In the genomic region with DNA sequence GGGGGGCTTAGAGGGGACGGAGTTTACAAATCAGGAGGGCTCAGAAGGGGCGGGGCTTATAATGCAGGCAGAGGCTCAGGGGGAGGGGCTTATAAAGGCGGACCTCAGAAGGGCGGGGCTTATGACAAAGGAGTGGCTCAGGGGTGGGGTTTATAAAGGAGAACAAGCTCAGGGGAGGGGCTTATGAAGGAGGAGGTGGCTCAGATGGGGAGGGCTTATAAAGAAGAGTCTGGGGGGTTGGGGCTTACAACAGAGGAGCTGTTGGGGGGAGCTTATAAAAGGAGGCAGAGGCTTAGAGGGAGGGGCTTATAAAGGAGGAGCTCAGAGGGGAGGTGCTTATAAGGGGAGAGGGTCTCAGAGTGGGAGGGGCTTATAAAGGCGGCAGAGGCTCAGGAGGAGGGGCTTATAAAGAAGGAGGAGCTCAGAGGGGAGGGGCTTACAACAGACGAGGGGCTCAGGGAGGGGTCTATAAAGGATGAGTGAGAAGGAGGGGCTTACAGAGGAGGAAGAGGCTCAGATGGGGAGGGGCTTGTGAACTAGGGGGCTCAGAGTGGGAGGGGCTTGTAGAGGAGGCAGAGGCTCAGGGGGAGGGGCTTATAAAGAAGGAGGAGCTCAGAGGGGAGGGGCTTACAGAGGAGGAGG, we compare ENCODE assay signal across 6 cellular contexts. TPM values are rescaled to one million over a fixed set of nuclear protein-coding genes. Genes with fewer than 3 reads are reported as not detected.
DNase-seq lines count a peak whose midpoint lies in the region; ATAC-seq lines count a peak whose summit lies in the region.

No MANE protein-coding gene starts in this region.

- H3K27ac Mint-ChIP-seq in activated naive CD4-positive, alpha-beta T cell treated with anti-CD3 and anti-CD28 coated beads, Interleukin-2, amount 50 U/mL, for 72 hours: no peak overlapping the region

- ATAC-seq in activated naive CD4-positive, alpha-beta T cell treated with anti-CD3 and anti-CD28 coated beads, Interleukin-2, amount 50 U/mL, for 72 hours: peak; percentile 55 to 59

- no peaks in the 10 kb centered on the region for H3K9me3 Mint-ChIP-seq in activated naive CD4-positive, alpha-beta T cell treated with anti-CD3 and anti-CD28 coated beads, Interleukin-2, amount 50 U/mL, for 72 hours

- peak; percentile 43 for DNase-seq in AG08395 (ENCODE audit: low spot score)
- DNase-seq in MV-4-11 (lab: John Stamatoyannopoulos, UW): peak; percentile 72
- DNase-seq in activated naive CD4-positive, alpha-beta T cell treated with anti-CD3 and anti-CD28 coated beads, Interleukin-2, amount 50 U/mL, for 72 hours (ENCODE audit: low spot score in 2 of 2): peak in 1 of 2 donors; percentile 51
- no peak for DNase-seq in LoVo (ENCODE audit: low spot score)
- no peak for DNase-seq in NCI-H187 treated with DMSO at 0.1 percent for 48 hours (lab: John Stamatoyannopoulos, UW)
- no peak for DNase-seq in NCI-H446 treated with DMSO at 0.1 percent for 48 hours (lab: John Stamatoyannopoulos, UW)

- no peaks in the 10 kb centered on the region for H3K36me3 Mint-ChIP-seq in activated naive CD4-positive, alpha-beta T cell treated with anti-CD3 and anti-CD28 coated beads, Interleukin-2, amount 50 U/mL, for 72 hours

RNA-seq across cellular contexts. Expression of gene SMIM24, which starts 1.0 kb away (rescaled TPM):
- under 1 TPM in 1 of 2 donors, not detected in 1; 0.72 TPM for total RNA-seq in activated naive CD4-positive, alpha-beta T cell treated with anti-CD3 and anti-CD28 coated beads, Interleukin-2, amount 50 U/mL, for 72 hours

RNA-seq across cellular contexts. Expression of gene SMIM44, which starts 3.9 kb away (rescaled TPM):
- not detected for total RNA-seq in activated naive CD4-positive, alpha-beta T cell treated with anti-CD3 and anti-CD28 coated beads, Interleukin-2, amount 50 U/mL, for 72 hours

RNA-seq across cellular contexts. Expression of gene DOHH, which starts 21.2 kb away (rescaled TPM):
- total RNA-seq in activated naive CD4-positive, alpha-beta T cell treated with anti-CD3 and anti-CD28 coated beads, Interleukin-2, amount 50 U/mL, for 72 hours: 10 to 100 TPM; 13.2 to 14.8 TPM

RNA-seq across cellular contexts. Expression of gene FZR1, which starts 26.8 kb away (rescaled TPM):
- total RNA-seq in activated naive CD4-positive, alpha-beta T cell treated with anti-CD3 and anti-CD28 coated beads, Interleukin-2, amount 50 U/mL, for 72 hours: 10 to 100 TPM; 52.4 to 73.5 TPM

RNA-seq across cellular contexts. Expression of gene TEKTIP1, which starts 59.7 kb away (rescaled TPM):
- total RNA-seq in activated naive CD4-positive, alpha-beta T cell treated with anti-CD3 and anti-CD28 coated beads, Interleukin-2, amount 50 U/mL, for 72 hours: 1 to 10 TPM; 3.0 to 3.8 TPM

Comparison
In these comparisons a context has a peak if more than half of its experiments do, and no peak if none do; other contexts are left out.
1. DNase-seq: peak in AG08395 (single experiment) and MV-4-11 (single experiment); none in LoVo (single experiment), NCI-H187 treated with DMSO at 0.1 percent for 48 hours (single experiment) and NCI-H446 treated with DMSO at 0.1 percent for 48 hours (single experiment).